Comparison of ENCODE assay signal across 21 cellular contexts in genomic region chr12:46778415-46778814, GRCh38. TPM values are rescaled to one million over a fixed set of nuclear protein-coding genes. Genes with fewer than 3 reads are reported as not detected.
"Had no signal": no experiment of that assay in that cellular context is flagged by ENCODE, and none has a peak within 500 bp of the region (broad histone marks: within the 10 kb centered on the region; RNA-seq: fewer than 3 reads in every experiment).

No MANE protein-coding gene starts in this region.

- H3K4me1 ChIP-seq: esophagus muscularis mucosa, lower lobe of right lung had no signal

- H3K4me3 ChIP-seq: coronary artery, dorsolateral prefrontal cortex, esophagus muscularis mucosa, heart right ventricle, left ventricle myocardium inferior, lower lobe of right lung, mucosa of descending colon had no signal

- H3K9me3 ChIP-seq: esophagus muscularis mucosa, heart right ventricle, left ventricle myocardium inferior, lower lobe of right lung, mucosa of descending colon had no signal

- H3K36me3 ChIP-seq: esophagus muscularis mucosa, heart right ventricle, left ventricle myocardium inferior, lower lobe of right lung had no signal

- H3K4me3 Mint-ChIP-seq: mesothelial cell of epicardium, naive B cell had no signal

- ATAC-seq: foreskin keratinocyte, heart right ventricle, left cardiac atrium, lower lobe of right lung, mucosa of descending colon had no signal

- H3K27me3 ChIP-seq: esophagus muscularis mucosa, foreskin keratinocyte, heart right ventricle had no signal

- H3K9me3 Mint-ChIP-seq: mesothelial cell of epicardium had no signal

- H3K27ac Mint-ChIP-seq: mesothelial cell of epicardium, naive B cell had no signal

- H3K27ac ChIP-seq: coronary artery, dorsolateral prefrontal cortex, esophagus muscularis mucosa, foreskin keratinocyte, heart right ventricle, left ventricle myocardium inferior, lower lobe of right lung had no signal

- H3K4me1 Mint-ChIP-seq: naive B cell had no signal

- H3K36me3 Mint-ChIP-seq: mesothelial cell of epicardium, naive B cell had no signal

- DNase-seq: dermis blood vessel endothelial cell; dorsolateral prefrontal cortex; effector CD4-positive, alpha-beta T cell; effector memory CD4-positive, alpha-beta T cell; foreskin keratinocyte; glutamatergic neuron; head of caudate nucleus; heart right ventricle; hippocampal formation; left cardiac atrium; left ventricle myocardium inferior; lower lobe of right lung; mesenchymal stem cell; mucosa of descending colon; naive B cell had no signal

RNA-seq across cellular contexts. Expression of gene SLC38A4, which starts 47.4 kb away (rescaled TPM):
- total RNA-seq: epithelial cell of proximal tubule, glomerular endothelial cell, kidney epithelial cell had no signal
